29 cellular contexts compared by ENCODE assay signal in the genomic region with DNA sequence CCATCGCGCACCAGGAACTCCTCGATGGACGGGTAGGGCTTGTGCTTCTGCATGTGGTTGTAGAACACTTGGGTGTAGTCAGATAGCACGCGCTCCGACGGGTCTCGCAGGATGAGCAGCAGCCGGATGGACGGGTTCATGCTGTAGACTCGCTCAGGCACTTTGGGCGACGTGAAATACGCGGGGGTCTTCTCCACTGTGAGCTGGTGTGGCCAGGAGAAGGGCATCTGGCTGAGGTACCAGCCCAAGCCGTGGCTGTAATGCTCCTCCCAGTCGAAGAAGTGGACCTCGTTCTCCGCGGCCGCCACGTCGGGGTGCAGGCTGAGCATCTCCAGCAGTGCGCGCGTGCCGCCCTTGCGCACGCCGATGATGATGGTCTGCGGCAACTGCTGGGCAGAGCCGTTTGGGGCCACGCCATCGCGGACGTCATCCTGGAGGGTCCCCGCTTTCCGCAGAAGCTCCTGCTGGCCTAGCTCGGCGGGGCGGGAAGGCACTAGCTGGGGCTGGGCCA. TPM values are rescaled to one million over a fixed set of nuclear protein-coding genes. Genes with fewer than 3 reads are reported as not detected.
"Had no signal": no experiment of that assay in that cellular context is flagged by ENCODE, and none has a peak within 500 bp of the region (broad histone marks: within the 10 kb centered on the region; RNA-seq: fewer than 3 reads in every experiment).

No MANE protein-coding gene starts in this region.

- H3K4me1 ChIP-seq: Peyer's patch, SJSA1 had no signal

- ATAC-seq: activated CD8-positive, alpha-beta T cell treated with anti-CD3 and anti-CD28 coated beads for 36 hours; activated T-cell treated with anti-CD3 and anti-CD28 coated beads, Interleukin-2, amount 50 U/mL, for 72 hours; activated T-helper 17 cell treated with anti-CD3 and anti-CD28 coated beads, Interleukin-2, amount 50 U/mL, for 72 hours had no signal

- H3K27me3 ChIP-seq: brain microvascular endothelial cell, Peyer's patch, SJSA1 had no signal

- H3K4me3 ChIP-seq: Peyer's patch, SJSA1 had no signal

- H3K36me3 ChIP-seq: brain microvascular endothelial cell, SJSA1 had no signal

- DNase-seq: activated CD4-positive, alpha-beta T cell treated with anti-CD3 and anti-CD28 coated beads, Interleukin-2, amount 10 ng/mL, durations not matched to agents 24 days and 14 days; activated CD4-positive, alpha-beta T cell treated with anti-CD3 and anti-CD28 coated beads, Interleukin-2, amount 50 U/mL, for 4 hours; activated CD8-positive, alpha-beta T cell treated with anti-CD3 and anti-CD28 coated beads for 36 hours; activated effector memory CD4-positive, alpha-beta T cell treated with anti-CD3 and anti-CD28 coated beads, Interleukin-2, amount 50 U/mL, for 16 hours; activated naive CD4-positive, alpha-beta T cell; activated naive CD4-positive, alpha-beta T cell treated with anti-CD3 and anti-CD28 coated beads, Interleukin-2, amount 50 U/mL, for 16 hours; activated naive CD8-positive, alpha-beta T cell treated with anti-CD3 and anti-CD28 coated beads for 36 hours; activated T-cell treated with anti-CD3 and anti-CD28 coated beads, Interleukin-2, amount 50 U/mL, for 1 hour; activated T-cell treated with anti-CD3 and anti-CD28 coated beads, Interleukin-2, amount 50 U/mL, for 72 hours; amniotic stem cell; aorta; brain microvascular endothelial cell; central memory CD4-positive, alpha-beta T cell; KG1; MM.1S; MV-4-11; NCI-H1092; NCI-H1436 treated with DMSO at 0.1 percent for 48 hours; NCI-H1694 treated with DMSO at 0.1 percent for 48 hours; NCI-H2029; NCI-H345; NCI-H524 treated with DMSO at 0.1 percent for 48 hours; Peyer's patch; SHP77 treated with DMSO at 0.1 percent for 48 hours; SK-N-SH had no signal

- H3K27ac ChIP-seq: brain microvascular endothelial cell, Peyer's patch, RWPE1, SJSA1 had no signal

- H3K9me3 ChIP-seq: Peyer's patch, SJSA1, SK-N-SH had no signal

RNA-seq across cellular contexts. Expression of gene HS3ST1, which starts 29.2 kb away (rescaled TPM):
- total RNA-seq: activated CD8-positive, alpha-beta memory T cell treated with anti-CD3 and anti-CD28 coated beads for 36 hours; activated CD8-positive, alpha-beta T cell treated with anti-CD3 and anti-CD28 coated beads for 36 hours; activated T-cell treated with anti-CD3 and anti-CD28 coated beads, Interleukin-2, amount 50 U/mL, for 72 hours; SJSA1 had no signal
- polyA plus RNA-seq: SK-N-SH had no signal
